Comparison of ENCODE assay signal across 1 cellular context in the genomic region with DNA sequence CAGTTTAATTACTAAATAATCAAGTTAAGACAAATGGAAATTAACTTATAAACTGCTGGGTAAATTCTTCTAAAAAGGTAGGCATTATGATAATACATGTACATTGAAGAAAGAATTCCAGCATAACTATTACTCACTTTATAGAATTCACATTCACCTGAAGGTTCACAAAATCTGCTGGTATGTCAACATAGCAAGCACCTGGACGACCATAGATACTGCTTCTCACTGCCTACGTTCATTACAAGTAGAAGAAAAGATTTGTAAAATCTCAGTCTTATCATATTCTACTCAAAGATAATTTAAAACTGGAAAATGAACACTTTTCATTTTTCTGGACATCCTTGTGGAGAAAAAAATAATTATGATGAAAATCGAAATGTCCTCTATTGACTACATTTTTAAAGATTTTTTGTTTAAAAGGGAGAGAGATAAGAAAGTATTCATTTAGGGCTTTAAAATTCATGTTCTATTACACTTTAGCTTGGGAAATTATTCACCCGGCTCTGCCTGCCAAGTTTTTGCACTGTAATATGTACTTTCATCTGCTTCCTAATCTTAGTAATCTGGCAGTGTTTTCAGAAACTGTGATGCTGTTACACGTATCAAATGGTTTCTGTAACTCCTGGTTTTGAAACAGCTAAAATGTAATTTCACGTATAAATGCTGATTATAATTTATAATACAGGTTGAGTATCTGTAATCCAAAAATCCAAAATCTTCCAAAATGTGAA.
TF ChIP-seq lines count a peak whose summit lies in the region.

No MANE protein-coding gene starts in this region.

TF ChIP-seq in HepG2, 621 proteins besides CTCF, POLR2A, EP300 and RAD21 (continued from another document):
- TF ChIP-seq, protein P1, sequence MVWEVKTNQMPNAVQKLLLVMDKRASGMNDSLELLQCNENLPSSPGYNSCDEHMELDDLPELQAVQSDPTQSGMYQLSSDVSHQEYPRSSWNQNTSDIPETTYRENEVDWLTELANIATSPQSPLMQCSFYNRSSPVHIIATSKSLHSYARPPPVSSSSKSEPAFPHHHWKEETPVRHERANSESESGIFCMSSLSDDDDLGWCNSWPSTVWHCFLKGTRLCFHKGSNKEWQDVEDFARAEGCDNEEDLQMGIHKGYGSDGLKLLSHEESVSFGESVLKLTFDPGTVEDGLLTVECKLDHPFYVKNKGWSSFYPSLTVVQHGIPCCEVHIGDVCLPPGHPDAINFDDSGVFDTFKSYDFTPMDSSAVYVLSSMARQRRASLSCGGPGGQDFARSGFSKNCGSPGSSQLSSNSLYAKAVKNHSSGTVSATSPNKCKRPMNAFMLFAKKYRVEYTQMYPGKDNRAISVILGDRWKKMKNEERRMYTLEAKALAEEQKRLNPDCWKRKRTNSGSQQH (CRISPR knock-in tag; IDR thresholded peaks at IDR 0.05; ENCODE audit: low read depth): no peak
- TF ChIP-seq ZNF570 (CRISPR knock-in tag; IDR thresholded peaks at IDR 0.05; ENCODE audit: borderline replicate concordance): no peak
